Comparison of ENCODE assay signal across 10 cellular contexts in genomic region chr1:230863449-230863848, GRCh38. TPM values are rescaled to one million over a fixed set of nuclear protein-coding genes. Genes with fewer than 3 reads are reported as not detected.
DNase-seq lines count a peak whose midpoint lies in the region; ATAC-seq and TF ChIP-seq lines count a peak whose summit lies in the region.
"Had no signal": no experiment of that assay in that cellular context is flagged by ENCODE, and none has a peak within 500 bp of the region (broad histone marks: within the 10 kb centered on the region; RNA-seq: fewer than 3 reads in every experiment).

No MANE protein-coding gene starts in this region.

- peak overlapping the region; percentile 70 to 89 (median 72) for H3K27ac Mint-ChIP-seq in nephron

- H4K20me1 ChIP-seq in SK-N-SH (ENCODE audit: insufficient read depth) = peaks cover 20% of the 10 kb centered on the region

- peaks cover 0 to 17% of the 10 kb centered on the region in 2 experiments for H3K36me3 ChIP-seq in SK-N-SH (replicated peaks in 1 of 2; ENCODE audit: control insufficient read depth in 1 of 2, insufficient read depth in 2 of 2, low read length in 1 of 2)
- H3K36me3 ChIP-seq: Peyer's patch had no signal

- TF ChIP-seq EP300 in SK-N-SH (IDR thresholded peaks at IDR 0.05; ENCODE audit: borderline replicate concordance in 1 of 2, low read depth in 1 of 2, low read length in 1 of 2) = no peak

- DNase-seq in C1 segment of cervical spinal cord (lab: John Stamatoyannopoulos, UW) (peak in 8 of 14 donors; percentile 29 to 66 (median 46)), LNCaP clone FGC (ENCODE audit: low read depth) (peak; percentile 93), epithelial cell of prostate (ENCODE audit: low read depth, low spot score) (peak; percentile 31), SK-N-SH (no peak), NCI-H2107 treated with DMSO at 0.1 percent for 48 hours (lab: John Stamatoyannopoulos, UW; ENCODE audit: unreplicated experiment) (no peak)
- DNase-seq: DMS 273 treated with DMSO at 0.1 percent for 48 hours had no signal

- no peak for TF ChIP-seq CTCF in LNCaP clone FGC (IDR thresholded peaks at IDR 0.05; ENCODE audit: control insufficient read depth, extremely low read depth, insufficient read depth)
- TF ChIP-seq CTCF in nephron (IDR thresholded peaks at IDR 0.05; ENCODE audit: unreplicated experiment in 3 of 3) = no peak
- TF ChIP-seq CTCF in SK-N-SH (IDR thresholded peaks at IDR 0.05) = no peak

- H3K79me2 ChIP-seq in SK-N-SH (ENCODE audit: insufficient read depth) = peaks cover 88% of the 10 kb centered on the region

- TF ChIP-seq RAD21 in SK-N-SH (IDR thresholded peaks at IDR 0.05; ENCODE audit: low read length) = no peak

- H3K4me3 ChIP-seq in LNCaP clone FGC (ENCODE audit: low read depth, low read length) = no peak overlapping the region
- no peak overlapping the region for H3K4me3 ChIP-seq in SK-N-SH (ENCODE audit: low read depth in 2 of 2, low read length in 1 of 2)
- H3K4me3 ChIP-seq: Peyer's patch had no signal

- no peak overlapping the region for H2AFZ ChIP-seq in SK-N-SH (ENCODE audit: low read depth)

- H3K36me3 Mint-ChIP-seq in nephron (ENCODE audit: low read depth) = peaks cover 34% of the 10 kb centered on the region

- H3K27me3 ChIP-seq in SK-N-SH (ENCODE audit: insufficient read depth) = no peaks in the 10 kb centered on the region
- H3K27me3 ChIP-seq: Peyer's patch had no signal

- POLR2A ChIA-PET in SK-N-SH (lab: Yijun Ruan, JAX) = no interaction called here

- WGBS in SK-N-SH (ENCODE audit: low lambda C conversion rate) = 85% methylated on average over 4 of the region's 6 CpGs

- peaks cover 3% of the 10 kb centered on the region for H3F3A ChIP-seq in SK-N-SH (replicated peaks; ENCODE audit: insufficient read depth)

- CTCF ChIA-PET in SK-N-SH (lab: Yijun Ruan, JAX) = no interaction called here

- peaks cover 86% of the 10 kb centered on the region for H3K4me1 Mint-ChIP-seq in nephron

- no peak overlapping the region for H3K4me2 ChIP-seq in SK-N-SH

- peak overlapping the region in 2 of 3 experiments; percentile 45 to 73 for H3K4me3 Mint-ChIP-seq in nephron

- no peaks in the 10 kb centered on the region for H3K9me3 Mint-ChIP-seq in nephron

- peaks cover 4% of the 10 kb centered on the region for H3K27me3 Mint-ChIP-seq in nephron (ENCODE audit: low read depth)

- H3K27ac ChIP-seq in epithelial cell of prostate = no peak overlapping the region
- H3K27ac ChIP-seq in SK-N-SH (ENCODE audit: low read depth in 2 of 2, low read length in 1 of 2) = no peak overlapping the region

- peaks cover 9 to 16% of the 10 kb centered on the region in 2 experiments; a peak in 3 of 4 replicates for H3K4me1 ChIP-seq in SK-N-SH (ENCODE audit: control insufficient read depth in 1 of 2, insufficient read depth in 2 of 2, low read depth in 1 of 2, low read length in 1 of 2)

- H3K9me3 ChIP-seq in SK-N-SH = no peaks in the 10 kb centered on the region
- H3K9me3 ChIP-seq: Peyer's patch had no signal

- H3K9me2 ChIP-seq in SK-N-SH = no peaks in the 10 kb centered on the region

- ATAC-seq in HG03460 (IDR thresholded peaks at IDR 0.05; ENCODE audit: unreplicated experiment) = no peak
- ATAC-seq in HG03442 (IDR thresholded peaks at IDR 0.05; ENCODE audit: unreplicated experiment) = no peak

- no peak overlapping the region for H3K9ac ChIP-seq in SK-N-SH

TF ChIP-seq in SK-N-SH, 30 proteins besides CTCF, POLR2A, EP300 and RAD21:
- no peak for TF ChIP-seq TAF1 (IDR thresholded peaks at IDR 0.05; ENCODE audit: borderline replicate concordance, low read depth, low read length)
- no peak for TF ChIP-seq RCOR1 (IDR thresholded peaks at IDR 0.05; ENCODE audit: low read length)
- no peak for TF ChIP-seq POLR2AphosphoS5 (IDR thresholded peaks at IDR 0.05; ENCODE audit: low read depth, low read length)
- TF ChIP-seq FOXJ3 (CRISPR knock-in tag; IDR thresholded peaks at IDR 0.05) = no peak
- TF ChIP-seq SIN3A (IDR thresholded peaks at IDR 0.05; ENCODE audit: borderline replicate concordance, low read depth, low read length) = no peak
- TF ChIP-seq CHD2 (IDR thresholded peaks at IDR 0.05; ENCODE audit: low read length, partially characterized antibody) = no peak
- TF ChIP-seq TCF12 (IDR thresholded peaks at IDR 0.05) = no peak
- TF ChIP-seq FOXM1 (IDR thresholded peaks at IDR 0.05; ENCODE audit: low read depth) = no peak
- no peak for TF ChIP-seq MEF2A (IDR thresholded peaks at IDR 0.05; ENCODE audit: borderline replicate concordance, low read depth)
- no peak for TF ChIP-seq MXI1 (IDR thresholded peaks at IDR 0.05; ENCODE audit: low read depth, low read length)
- no peak for TF ChIP-seq ELF1 (IDR thresholded peaks at IDR 0.05)
- no peak for TF ChIP-seq YY1 (IDR thresholded peaks at IDR 0.05; ENCODE audit: low read depth)

RNA-seq across cellular contexts. Expression of gene C1orf198, which starts 4.9 kb away (rescaled TPM):
- polyA plus RNA-seq in SK-N-SH (2012; rRNA removed) = 12.3 and 19.4 TPM in 2 replicates
- polyA plus RNA-seq in SK-N-SH (2012; cell fraction: cytosol; rRNA removed) = 12.2 and 15.5 TPM in 2 replicates
- polyA plus RNA-seq in SK-N-SH (2012; cell fraction: nucleus; rRNA removed) = 52.5 and 59.9 TPM in 2 replicates

Comparison
In these comparisons a context has a peak if more than half of its experiments do, and no peak if none do; other contexts are left out.
1. DNase-seq: peak in C1 segment of cervical spinal cord (8 of 14), LNCaP clone FGC (single experiment) and epithelial cell of prostate (single experiment); none in SK-N-SH (single experiment) and NCI-H2107 treated with DMSO at 0.1 percent for 48 hours (single experiment).